Comparison of ENCODE assay signal across 18 cellular contexts in the genomic region with DNA sequence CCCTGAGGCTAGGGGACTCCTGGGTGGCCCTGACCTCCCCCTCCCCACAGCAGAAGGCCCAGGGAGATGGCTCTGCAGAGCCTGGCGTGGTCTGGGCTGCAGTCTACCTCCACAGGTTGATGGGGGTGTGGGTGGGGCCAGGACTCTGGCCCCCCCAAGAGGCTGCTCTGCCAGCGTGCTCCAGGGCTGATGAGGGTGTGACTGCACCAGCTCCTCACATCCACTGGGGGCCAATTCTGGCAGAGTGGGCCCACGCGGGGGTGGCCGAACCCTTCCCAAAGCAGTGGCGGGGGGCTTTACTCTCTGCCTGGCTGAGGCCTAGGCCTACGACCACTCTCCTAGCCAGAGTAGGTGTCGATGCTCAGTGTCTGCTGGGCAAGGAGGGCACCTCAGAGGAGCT. TPM values are rescaled to one million over a fixed set of nuclear protein-coding genes. Genes with fewer than 3 reads are reported as not detected.
DNase-seq lines count a peak whose midpoint lies in the region; ATAC-seq and TF ChIP-seq lines count a peak whose summit lies in the region.
"Had no signal": no experiment of that assay in that cellular context is flagged by ENCODE, and none has a peak within 500 bp of the region (broad histone marks: within the 10 kb centered on the region; RNA-seq: fewer than 3 reads in every experiment).

No MANE protein-coding gene starts in this region.

- no peak overlapping the region for H3K4ac ChIP-seq in mesenchymal stem cell (ENCODE audit: low read depth in 1 of 2, low read length in 2 of 2)

- H3K27me3 ChIP-seq in BLaER1 (no peaks in the 10 kb centered on the region), mesenchymal stem cell (ENCODE audit: control insufficient read depth in 1 of 2, insufficient read depth in 1 of 2, low read length in 2 of 2) (peaks cover 2 to 54% of the 10 kb centered on the region in 2 experiments)

- no peaks in the 10 kb centered on the region for H3K79me1 ChIP-seq in mesenchymal stem cell (replicated peaks; ENCODE audit: low read length, poor library complexity, severe bottlenecking)

- H3K4me1 ChIP-seq in BLaER1 (peaks cover 94% of the 10 kb centered on the region), mesenchymal stem cell (ENCODE audit: control insufficient read depth, insufficient read depth, low read depth, low read length) (peaks cover 22% of the 10 kb centered on the region)

- H2AFZ ChIP-seq in mesenchymal stem cell (ENCODE audit: low read depth, low read length): no peak overlapping the region

- H3K18ac ChIP-seq in mesenchymal stem cell (ENCODE audit: low read depth in 1 of 2, low read length in 2 of 2): no peak overlapping the region

- no peak overlapping the region for H2BK15ac ChIP-seq in mesenchymal stem cell (ENCODE audit: low read depth, poor library complexity, severe bottlenecking)

- H3K4me2 ChIP-seq in BLaER1: peak overlapping the region; percentile 85
- no peak overlapping the region for H3K4me2 ChIP-seq in mesenchymal stem cell (ENCODE audit: low read length, poor library complexity, severe bottlenecking)

- peak overlapping the region; percentile 72 for H3K27ac ChIP-seq in BLaER1
- H3K27ac ChIP-seq in caudate nucleus (ENCODE audit: low read depth, low read length): peak overlapping the region; percentile 36
- no peak overlapping the region for H3K27ac ChIP-seq in mesenchymal stem cell (ENCODE audit: low read length, poor library complexity, severe bottlenecking)
- H3K27ac ChIP-seq: SJSA1 had no signal

- no peak overlapping the region for H3K23ac ChIP-seq in mesenchymal stem cell (ENCODE audit: low read length in 2 of 2)

- no peak overlapping the region for H2BK5ac ChIP-seq in mesenchymal stem cell (ENCODE audit: low read depth, low read length, poor library complexity, severe bottlenecking)

- WGBS in mesenchymal stem cell: 90% methylated on average over 8 of the region's 8 CpGs

- no peaks in the 10 kb centered on the region for H3K9me3 ChIP-seq in BLaER1
- no peaks in the 10 kb centered on the region for H3K9me3 ChIP-seq in mesenchymal stem cell (ENCODE audit: control insufficient read depth, low read length)
- H3K9me3 ChIP-seq: SJSA1 had no signal

- no peaks in the 10 kb centered on the region for H3K36me3 ChIP-seq in BLaER1
- no peaks in the 10 kb centered on the region for H3K36me3 ChIP-seq in mesenchymal stem cell (ENCODE audit: control insufficient read depth in 1 of 2, insufficient read depth in 2 of 2, low read depth in 1 of 2, low read length in 2 of 2)
- H3K36me3 ChIP-seq: SJSA1 had no signal

- no peak overlapping the region for H3K4me3 ChIP-seq in BLaER1
- H3K4me3 ChIP-seq in mesenchymal stem cell (ENCODE audit: insufficient read depth in 1 of 2, low read depth in 1 of 2, low read length in 2 of 2): no peak overlapping the region
- H3K4me3 ChIP-seq: SJSA1 had no signal

- H4K91ac ChIP-seq in mesenchymal stem cell (ENCODE audit: low read length): peak overlapping the region; percentile 6

- no peak overlapping the region for H2BK120ac ChIP-seq in mesenchymal stem cell (ENCODE audit: low read depth, low read length)

- no peak overlapping the region for H3K14ac ChIP-seq in mesenchymal stem cell (ENCODE audit: low read length in 2 of 2)

- TF ChIP-seq CTCF in GM12873 (IDR thresholded peaks at IDR 0.05; ENCODE audit: insufficient read depth, low read depth, low read length, missing control alignments): peak; percentile 4

- no peak overlapping the region for H2AK5ac ChIP-seq in mesenchymal stem cell (ENCODE audit: low read length, severe bottlenecking)

- H4K20me1 ChIP-seq in BLaER1: no peaks in the 10 kb centered on the region

- no peak for DNase-seq in caudate nucleus (lab: John Stamatoyannopoulos, UW)
- DNase-seq in mesenchymal stem cell: no peak
- DNase-seq in RKO (ENCODE audit: low spot score): no peak
- no peak for DNase-seq in AML-193 (lab: John Stamatoyannopoulos, UW)
- DNase-seq: Calu3; DND-41; GDM1; MV-4-11; NCI-H1436; NCI-H2081 treated with DMSO at 0.1 percent for 48 hours; NCI-H226; NK-92 treated with Interleukin-12 subunit alpha and Interleukin-12 subunit beta, amount 100 ng/mL, for 24 hours; SW 1271 had no signal

- H3K9ac ChIP-seq in BLaER1: no peak overlapping the region; the same call in 1 of the 2 replicates
- H3K9ac ChIP-seq in mesenchymal stem cell (ENCODE audit: low read length): no peak overlapping the region

- ATAC-seq in GM21423 (IDR thresholded peaks at IDR 0.05; ENCODE audit: unreplicated experiment) (no peak), GM18861 (IDR thresholded peaks at IDR 0.05; ENCODE audit: unreplicated experiment) (no peak)

- peak overlapping the region; percentile 18 to 23 for H2BK12ac ChIP-seq in mesenchymal stem cell (ENCODE audit: low read length in 2 of 2)

- H4K8ac ChIP-seq in mesenchymal stem cell (ENCODE audit: low read length): no peak overlapping the region

RNA-seq across cellular contexts. Expression of gene UBAC1, which starts 28.0 kb away (rescaled TPM):
- 28.9 TPM for polyA plus RNA-seq in mesenchymal stem cell (2013, experiment 1 of 2)
- polyA plus RNA-seq in mesenchymal stem cell (2013, experiment 2 of 2): 28.1 TPM
